ENCODE assay signal across 16 cellular contexts in the genomic region with DNA sequence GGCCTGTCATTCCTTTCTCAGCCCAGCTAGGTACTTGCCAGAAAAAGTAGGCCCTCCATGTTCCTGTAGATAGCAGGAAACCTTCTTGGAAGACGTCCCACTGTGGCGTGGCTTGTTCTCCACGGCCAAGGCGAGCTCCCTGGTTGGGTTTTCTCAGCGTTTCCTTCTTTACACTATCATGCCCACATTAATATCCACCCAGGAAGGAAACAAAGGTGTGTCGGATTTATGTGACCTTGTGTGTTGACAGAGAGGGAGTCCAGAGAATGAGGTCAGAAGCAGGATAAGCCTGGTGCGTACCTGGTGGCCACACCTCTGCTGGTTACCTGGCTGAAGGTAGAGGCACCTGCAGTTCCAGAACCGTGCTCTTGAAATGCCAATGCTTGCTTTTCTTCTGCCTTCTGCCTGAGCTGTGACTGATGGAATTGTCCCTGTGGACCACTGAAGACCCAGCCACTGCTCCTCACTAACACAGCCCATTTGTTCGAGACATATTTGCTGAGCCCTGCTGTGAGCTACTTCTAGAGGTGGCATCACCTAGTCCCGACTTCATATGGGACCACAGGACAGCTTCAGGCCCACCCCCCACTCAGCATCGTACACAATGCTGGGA. TPM values are rescaled to one million over a fixed set of nuclear protein-coding genes. Genes with fewer than 3 reads are reported as not detected.
DNase-seq lines count a peak whose midpoint lies in the region; ATAC-seq and TF ChIP-seq lines count a peak whose summit lies in the region.
"Had no signal": no experiment of that assay in that cellular context is flagged by ENCODE, and none has a peak within 500 bp of the region (broad histone marks: within the 10 kb centered on the region; RNA-seq: fewer than 3 reads in every experiment).

No MANE protein-coding gene starts in this region.

- DNase-seq in SIG-M5 treated with dmso at 0.1 percent for 504 hours (lab: John Stamatoyannopoulos, UW; ENCODE audit: unreplicated experiment) (peak; percentile 38), SIG-M5 (lab: John Stamatoyannopoulos, UW) (no peak), WTC11 (ENCODE audit: low spot score) (no peak), foreskin keratinocyte (no peak), SW480 (ENCODE audit: low spot score) (no peak)
- no peak for DNase-seq in stimulated activated effector memory CD8-positive, alpha-beta T cell treated with anti-CD3 and anti-CD28 coated beads, Interleukin-12 subunit alpha, Interleukin-12 subunit beta, amount 100 ng/mL, for 72 hours (ENCODE audit: low spot score in 2 of 2)
- DNase-seq: activated CD4-positive, alpha-beta T cell treated with anti-CD3 and anti-CD28 coated beads for 4 hours; endodermal cell; naive B cell; NCI-H2171; OCI-M1; SK-N-SH; stimulated activated CD4-positive, alpha-beta T cell treated with anti-CD3 and anti-CD28 coated beads, Interleukin-2, amount 100 ng/mL, for 24 hours; stimulated activated naive CD8-positive, alpha-beta T cell treated with anti-CD3 and anti-CD28 coated beads, Interleukin-15, amount 100 ng/mL, for 72 hours had no signal

- H3K27me3 Mint-ChIP-seq in WTC11 (ENCODE audit: low read depth), result no peaks in the 10 kb centered on the region
- H3K27me3 Mint-ChIP-seq: naive B cell; stimulated activated naive CD8-positive, alpha-beta T cell treated with anti-CD3 and anti-CD28 coated beads, Interleukin-15, amount 100 ng/mL, for 72 hours had no signal

- H3K9me3 Mint-ChIP-seq in WTC11, result no peaks in the 10 kb centered on the region
- no peaks in the 10 kb centered on the region for H3K9me3 Mint-ChIP-seq in stimulated activated effector memory CD8-positive, alpha-beta T cell treated with anti-CD3 and anti-CD28 coated beads, Interleukin-12 subunit alpha, Interleukin-12 subunit beta, amount 100 ng/mL, for 72 hours
- H3K9me3 Mint-ChIP-seq: endodermal cell; naive B cell; stimulated activated naive CD8-positive, alpha-beta T cell treated with anti-CD3 and anti-CD28 coated beads, Interleukin-15, amount 100 ng/mL, for 72 hours had no signal

- ATAC-seq in WTC11, result no peak
- peak; percentile 23 for ATAC-seq in foreskin keratinocyte
- no peak for ATAC-seq in stimulated activated effector memory CD8-positive, alpha-beta T cell treated with anti-CD3 and anti-CD28 coated beads, Interleukin-12 subunit alpha, Interleukin-12 subunit beta, amount 100 ng/mL, for 72 hours
- ATAC-seq in GM21825 (IDR thresholded peaks at IDR 0.05; ENCODE audit: unreplicated experiment), result no peak
- no peak for ATAC-seq in HG02571 (IDR thresholded peaks at IDR 0.05; ENCODE audit: unreplicated experiment)
- ATAC-seq: stimulated activated naive CD8-positive, alpha-beta T cell treated with anti-CD3 and anti-CD28 coated beads, Interleukin-15, amount 100 ng/mL, for 72 hours had no signal

- 0 out of 2 replicates have a peak overlapping the region, but pooled peaks have one; percentile 4 for H3K27ac Mint-ChIP-seq in WTC11
- H3K27ac Mint-ChIP-seq in stimulated activated effector memory CD8-positive, alpha-beta T cell treated with anti-CD3 and anti-CD28 coated beads, Interleukin-12 subunit alpha, Interleukin-12 subunit beta, amount 100 ng/mL, for 72 hours, result peak overlapping the region; percentile 83

- POLR2A ChIA-PET in WTC11 (lab: Charles Lee), result no interaction called here

- no peak for TF ChIP-seq CTCF in WTC11 (IDR thresholded peaks at IDR 0.05)
- TF ChIP-seq CTCF in foreskin keratinocyte (conservative IDR thresholded peaks at IDR 0.05), result no peak

- CTCF ChIA-PET in WTC11 (lab: Charles Lee), result interaction anchor here (0.9 to 1.5 kb wide), 7 partner anchors 12 to 106 kb away, joined by 3 to 11 read pairs (median 3); no protein-coding TSS in a partner anchor

- no peaks in the 10 kb centered on the region for H3K4me1 Mint-ChIP-seq in WTC11
- peaks cover 42% of the 10 kb centered on the region for H3K4me1 Mint-ChIP-seq in stimulated activated effector memory CD8-positive, alpha-beta T cell treated with anti-CD3 and anti-CD28 coated beads, Interleukin-12 subunit alpha, Interleukin-12 subunit beta, amount 100 ng/mL, for 72 hours

- H3K27me3 ChIP-seq in foreskin keratinocyte, result no peaks in the 10 kb centered on the region

- peaks cover 6% of the 10 kb centered on the region; the same call in 1 of the 2 replicates for H3K36me3 Mint-ChIP-seq in WTC11
- H3K36me3 Mint-ChIP-seq in stimulated activated effector memory CD8-positive, alpha-beta T cell treated with anti-CD3 and anti-CD28 coated beads, Interleukin-12 subunit alpha, Interleukin-12 subunit beta, amount 100 ng/mL, for 72 hours, result peaks cover 70% of the 10 kb centered on the region

- H3K4me1 ChIP-seq in foreskin keratinocyte, result peaks cover 6% of the 10 kb centered on the region

- H3K27ac ChIP-seq in foreskin keratinocyte, result no peak overlapping the region

- no peak overlapping the region for H3K4me3 Mint-ChIP-seq in WTC11
- H3K4me3 Mint-ChIP-seq in stimulated activated effector memory CD8-positive, alpha-beta T cell treated with anti-CD3 and anti-CD28 coated beads, Interleukin-12 subunit alpha, Interleukin-12 subunit beta, amount 100 ng/mL, for 72 hours, result no peak overlapping the region
- H3K4me3 Mint-ChIP-seq: endodermal cell, naive B cell had no signal

TF ChIP-seq in WTC11, 78 proteins besides CTCF, POLR2A, EP300 and RAD21:
- no peak for TF ChIP-seq MYBL2 (CRISPR knock-in tag; IDR thresholded peaks at IDR 0.05)
- TF ChIP-seq, protein P1, sequence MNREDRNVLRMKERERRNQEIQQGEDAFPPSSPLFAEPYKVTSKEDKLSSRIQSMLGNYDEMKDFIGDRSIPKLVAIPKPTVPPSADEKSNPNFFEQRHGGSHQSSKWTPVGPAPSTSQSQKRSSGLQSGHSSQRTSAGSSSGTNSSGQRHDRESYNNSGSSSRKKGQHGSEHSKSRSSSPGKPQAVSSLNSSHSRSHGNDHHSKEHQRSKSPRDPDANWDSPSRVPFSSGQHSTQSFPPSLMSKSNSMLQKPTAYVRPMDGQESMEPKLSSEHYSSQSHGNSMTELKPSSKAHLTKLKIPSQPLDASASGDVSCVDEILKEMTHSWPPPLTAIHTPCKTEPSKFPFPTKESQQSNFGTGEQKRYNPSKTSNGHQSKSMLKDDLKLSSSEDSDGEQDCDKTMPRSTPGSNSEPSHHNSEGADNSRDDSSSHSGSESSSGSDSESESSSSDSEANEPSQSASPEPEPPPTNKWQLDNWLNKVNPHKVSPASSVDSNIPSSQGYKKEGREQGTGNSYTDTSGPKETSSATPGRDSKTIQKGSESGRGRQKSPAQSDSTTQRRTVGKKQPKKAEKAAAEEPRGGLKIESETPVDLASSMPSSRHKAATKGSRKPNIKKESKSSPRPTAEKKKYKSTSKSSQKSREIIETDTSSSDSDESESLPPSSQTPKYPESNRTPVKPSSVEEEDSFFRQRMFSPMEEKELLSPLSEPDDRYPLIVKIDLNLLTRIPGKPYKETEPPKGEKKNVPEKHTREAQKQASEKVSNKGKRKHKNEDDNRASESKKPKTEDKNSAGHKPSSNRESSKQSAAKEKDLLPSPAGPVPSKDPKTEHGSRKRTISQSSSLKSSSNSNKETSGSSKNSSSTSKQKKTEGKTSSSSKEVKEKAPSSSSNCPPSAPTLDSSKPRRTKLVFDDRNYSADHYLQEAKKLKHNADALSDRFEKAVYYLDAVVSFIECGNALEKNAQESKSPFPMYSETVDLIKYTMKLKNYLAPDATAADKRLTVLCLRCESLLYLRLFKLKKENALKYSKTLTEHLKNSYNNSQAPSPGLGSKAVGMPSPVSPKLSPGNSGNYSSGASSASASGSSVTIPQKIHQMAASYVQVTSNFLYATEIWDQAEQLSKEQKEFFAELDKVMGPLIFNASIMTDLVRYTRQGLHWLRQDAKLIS (CRISPR knock-in tag; IDR thresholded peaks at IDR 0.05; ENCODE audit: borderline replicate concordance), result no peak
TF ChIP-seq in WTC11: peak in this region for 0.

RNA-seq across cellular contexts. Expression of a gene that starts 7.9 kb away (rescaled TPM):
- 7.1 to 8.1 TPM (median 8.0 TPM) in 3 replicates for total RNA-seq in WTC11 (2021)
- 7.3 and 9.5 TPM in 2 replicates for total RNA-seq in foreskin keratinocyte
- polyA plus RNA-seq in foreskin keratinocyte, result 5.4 and 6.1 TPM in 2 replicates

RNA-seq across cellular contexts. Expression of a gene that starts 46.6 kb away (rescaled TPM):
- total RNA-seq in WTC11 (2021) (41.1 to 48.1 TPM (median 42.7 TPM) in 3 replicates), foreskin keratinocyte (31.3 and 33.7 TPM in 2 replicates)
- 13.1 and 14.7 TPM in 2 replicates for polyA plus RNA-seq in foreskin keratinocyte

RNA-seq across cellular contexts. Expression of a gene that starts 46.7 kb away (rescaled TPM):
- total RNA-seq in WTC11 (2021) (20.0 to 25.1 TPM (median 22.9 TPM) in 3 replicates), foreskin keratinocyte (27.1 and 32.5 TPM in 2 replicates)
- polyA plus RNA-seq in foreskin keratinocyte, result 36.0 and 41.8 TPM in 2 replicates
